In the genomic region with DNA sequence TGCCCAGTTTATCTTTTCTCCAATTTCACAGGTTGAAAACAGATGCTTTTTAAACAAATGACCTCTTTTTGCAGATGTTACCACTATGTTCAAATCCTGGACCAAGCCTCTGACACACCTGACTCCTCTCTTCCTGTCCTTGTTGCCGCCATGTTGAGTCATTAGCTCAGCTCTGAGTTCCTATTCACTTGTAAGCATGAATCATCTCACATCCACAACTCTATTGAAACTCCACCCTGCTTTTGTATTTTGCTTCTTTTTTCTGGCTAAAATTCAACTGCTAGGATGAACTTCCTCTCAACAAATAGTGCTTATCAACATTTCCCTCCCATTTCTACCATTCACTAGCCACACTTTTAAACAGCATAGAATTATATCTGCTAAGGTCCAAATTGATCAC, we compare ENCODE assay signal across 8 cellular contexts. TPM values are rescaled to one million over a fixed set of nuclear protein-coding genes. Genes with fewer than 3 reads are reported as not detected.
A peak's percentile ranks its signal among the peaks of the same experiment; 100 is the strongest.
DNase-seq lines count a peak whose midpoint lies in the region; FAIRE-seq and TF ChIP-seq lines count a peak whose summit lies in the region.

No MANE protein-coding gene starts in this region.

- no peaks in the 10 kb centered on the region for H3K9me3 ChIP-seq in A673 (ENCODE audit: low read depth, low read length, poor library complexity, severe bottlenecking)
- no peaks in the 10 kb centered on the region for H3K9me3 ChIP-seq in HUES64 (ENCODE audit: insufficient read depth, low read depth, low read length)

- DNase-seq in A673 (ENCODE audit: low spot score) (no peak), glomerular endothelial cell (ENCODE audit: extremely low read depth, low read depth, low spot score) (peak; percentile 69), DMS 273 treated with DMSO at 0.1 percent for 48 hours (lab: John Stamatoyannopoulos, UW) (no peak), GM12892 (ENCODE audit: insufficient read length) (no peak), NCI-H2081 treated with DMSO at 0.1 percent for 48 hours (lab: John Stamatoyannopoulos, UW) (no peak)
- no peak for DNase-seq in activated T-helper 1 cell treated with anti-CD3 and anti-CD28 coated beads, Interleukin-12 subunit alpha, Interleukin-12 subunit beta, Interleukin-2, Interleukin-4 antibody, amounts not matched to agents 30 ng/mL and 10 ng/mL and 1 ng/mL, durations not matched to agents 14 hours and 24 hours and 36 hours (ENCODE audit: low spot score)
- DNase-seq in stimulated activated CD4-positive, alpha-beta T cell treated with anti-CD3 and anti-CD28 coated beads, Interleukin-15, amount 100 ng/mL, for 48 hours (ENCODE audit: low read depth in 2 of 2), result peak; percentile 24 to 47

- no peak for FAIRE-seq in GM12892 (lab: Jason Lieb, UNC)

- WGBS in HUES64, result 91% methylated on average over 1 of the region's 1 CpG

- CTCF ChIA-PET in A673 (lab: Charles Lee), result no interaction called here

- H3K4me1 ChIP-seq in A673 (ENCODE audit: insufficient read depth, low read length, poor library complexity, severe bottlenecking), result peaks cover 14% of the 10 kb centered on the region
- peaks cover 23% of the 10 kb centered on the region; the same call in 1 of the 2 replicates for H3K4me1 ChIP-seq in HUES64 (ENCODE audit: insufficient read depth, low read length)

- H3K4me3 ChIP-seq in A673 (ENCODE audit: low read depth, low read length, poor library complexity, severe bottlenecking) (no peak overlapping the region), HUES64 (ENCODE audit: low read length) (no peak overlapping the region; the same call in 1 of the 2 replicates)

- peak overlapping the region; percentile 94 for H3K27ac Mint-ChIP-seq in activated T-helper 1 cell treated with anti-CD3 and anti-CD28 coated beads, Interleukin-12 subunit alpha, Interleukin-12 subunit beta, Interleukin-2, Interleukin-4 antibody, amounts not matched to agents 30 ng/mL and 10 ng/mL and 1 ng/mL, durations not matched to agents 14 hours and 24 hours and 36 hours

- peak overlapping the region; percentile 4; the same call in 1 of the 2 replicates for H3K9ac ChIP-seq in HUES64 (ENCODE audit: low read depth, low read length)

- H3K27ac ChIP-seq in A673 (ENCODE audit: low read depth, low read length, poor library complexity, severe bottlenecking) (peak overlapping the region; percentile 43), HUES64 (ENCODE audit: low read depth, low read length) (peak overlapping the region; percentile 15; the same call in 1 of the 2 replicates)

- intact Hi-C loops in A673 (cut with micrococcal nuclease; ENCODE audit: unreplicated experiment), result no loop called here
- intact Hi-C loops in activated T-helper 1 cell treated with anti-CD3 and anti-CD28 coated beads, Interleukin-12 subunit alpha, Interleukin-12 subunit beta, Interleukin-2, Interleukin-4 antibody, amounts not matched to agents 30 ng/mL and 10 ng/mL and 1 ng/mL, durations not matched to agents 14 hours and 24 hours and 36 hours (cut with micrococcal nuclease), result loop anchor here (1.0 kb wide), 1 partner anchor 15 kb away; a partner anchor contains a TSS

- H3K9me3 Mint-ChIP-seq in activated T-helper 1 cell treated with anti-CD3 and anti-CD28 coated beads, Interleukin-12 subunit alpha, Interleukin-12 subunit beta, Interleukin-2, Interleukin-4 antibody, amounts not matched to agents 30 ng/mL and 10 ng/mL and 1 ng/mL, durations not matched to agents 14 hours and 24 hours and 36 hours, result no peaks in the 10 kb centered on the region

- peaks cover 49% of the 10 kb centered on the region for H3K36me3 Mint-ChIP-seq in activated T-helper 1 cell treated with anti-CD3 and anti-CD28 coated beads, Interleukin-12 subunit alpha, Interleukin-12 subunit beta, Interleukin-2, Interleukin-4 antibody, amounts not matched to agents 30 ng/mL and 10 ng/mL and 1 ng/mL, durations not matched to agents 14 hours and 24 hours and 36 hours (ENCODE audit: low read depth)

- H3K36me3 ChIP-seq in A673 (ENCODE audit: insufficient read depth, low read length, poor library complexity, severe bottlenecking), result peaks cover 9% of the 10 kb centered on the region
- peaks cover 26% of the 10 kb centered on the region for H3K36me3 ChIP-seq in HUES64 (ENCODE audit: insufficient read depth, low read length)

- H3K27me3 ChIP-seq in A673 (replicated peaks; ENCODE audit: insufficient read depth, low read depth, low read length, poor library complexity) (no peaks in the 10 kb centered on the region), HUES64 (ENCODE audit: insufficient read depth, low read length) (no peaks in the 10 kb centered on the region)

- POLR2A ChIA-PET in A673 (lab: Charles Lee; ENCODE audit: low non-redundant PET), result no interaction called here

- H3K4me1 Mint-ChIP-seq in activated T-helper 1 cell treated with anti-CD3 and anti-CD28 coated beads, Interleukin-12 subunit alpha, Interleukin-12 subunit beta, Interleukin-2, Interleukin-4 antibody, amounts not matched to agents 30 ng/mL and 10 ng/mL and 1 ng/mL, durations not matched to agents 14 hours and 24 hours and 36 hours (ENCODE audit: low read depth), result peaks cover 63% of the 10 kb centered on the region

- no TSS peak for BruUV-seq in A673 (replicated peaks; lab: Mats Ljungman, UMichigan)

- H3K27me3 Mint-ChIP-seq in activated T-helper 1 cell treated with anti-CD3 and anti-CD28 coated beads, Interleukin-12 subunit alpha, Interleukin-12 subunit beta, Interleukin-2, Interleukin-4 antibody, amounts not matched to agents 30 ng/mL and 10 ng/mL and 1 ng/mL, durations not matched to agents 14 hours and 24 hours and 36 hours (ENCODE audit: insufficient read depth), result peaks cover 3% of the 10 kb centered on the region

- TF ChIP-seq CTCF in A673 (conservative IDR thresholded peaks at IDR 0.05; ENCODE audit: low read depth, low read length), result no peak

- peak overlapping the region; percentile 90 for H3K4me3 Mint-ChIP-seq in activated T-helper 1 cell treated with anti-CD3 and anti-CD28 coated beads, Interleukin-12 subunit alpha, Interleukin-12 subunit beta, Interleukin-2, Interleukin-4 antibody, amounts not matched to agents 30 ng/mL and 10 ng/mL and 1 ng/mL, durations not matched to agents 14 hours and 24 hours and 36 hours

- no peak for TF ChIP-seq POLR2A in GM12892 (IDR thresholded peaks at IDR 0.05; ENCODE audit: low read depth, low read length)

RNA-seq across cellular contexts. Expression of a gene that starts 4.1 kb away (rescaled TPM):
- total RNA-seq in A673 (2021) (53.1 and 54.2 TPM in 2 replicates), glomerular endothelial cell (64.8 and 78.3 TPM in 2 replicates)
- polyA plus RNA-seq in HUES64 (2013, experiment 1 of 2), result 14.3 TPM
- polyA plus RNA-seq in HUES64 (2013, experiment 2 of 2), result 19.0 TPM
- 77.7 and 86.0 TPM in 2 replicates for total RNA-seq in activated T-helper 1 cell treated with anti-CD3 and anti-CD28 coated beads, Interleukin-12 subunit alpha, Interleukin-12 subunit beta, Interleukin-2, Interleukin-4 antibody, amounts not matched to agents 30 ng/mL and 10 ng/mL and 1 ng/mL, durations not matched to agents 14 hours and 24 hours and 36 hours
- polyA plus RNA-seq in GM12892 (2012; ENCODE audit: missing spikeins), result 39.6 TPM

RNA-seq across cellular contexts. Expression of a gene that starts 9.1 kb away (rescaled TPM):
- total RNA-seq in A673 (2021) (88.2 and 96.2 TPM in 2 replicates), glomerular endothelial cell (27.0 and 45.6 TPM in 2 replicates)
- 39.8 TPM for polyA plus RNA-seq in HUES64 (2013, experiment 1 of 2)
- polyA plus RNA-seq in HUES64 (2013, experiment 2 of 2), result 42.3 TPM
- 102 and 111 TPM in 2 replicates for total RNA-seq in activated T-helper 1 cell treated with anti-CD3 and anti-CD28 coated beads, Interleukin-12 subunit alpha, Interleukin-12 subunit beta, Interleukin-2, Interleukin-4 antibody, amounts not matched to agents 30 ng/mL and 10 ng/mL and 1 ng/mL, durations not matched to agents 14 hours and 24 hours and 36 hours
- 34.4 TPM for polyA plus RNA-seq in GM12892 (2012; ENCODE audit: missing spikeins)

RNA-seq across cellular contexts. Expression of a gene that starts 14.8 kb away (rescaled TPM):
- total RNA-seq in A673 (2021) (143 and 152 TPM in 2 replicates), glomerular endothelial cell (38.9 and 57.0 TPM in 2 replicates)
- polyA plus RNA-seq in HUES64 (2013, experiment 1 of 2), result 96.1 TPM
- polyA plus RNA-seq in HUES64 (2013, experiment 2 of 2), result 94.6 TPM
- 153 and 156 TPM in 2 replicates for total RNA-seq in activated T-helper 1 cell treated with anti-CD3 and anti-CD28 coated beads, Interleukin-12 subunit alpha, Interleukin-12 subunit beta, Interleukin-2, Interleukin-4 antibody, amounts not matched to agents 30 ng/mL and 10 ng/mL and 1 ng/mL, durations not matched to agents 14 hours and 24 hours and 36 hours
- polyA plus RNA-seq in GM12892 (2012; ENCODE audit: missing spikeins), result 98.6 TPM

RNA-seq across cellular contexts. Expression of a gene that starts 40.2 kb away (rescaled TPM):
- total RNA-seq in A673 (2021) (22.1 and 28.5 TPM in 2 replicates), glomerular endothelial cell (23.7 and 28.0 TPM in 2 replicates)
- 28.0 TPM for polyA plus RNA-seq in HUES64 (2013, experiment 1 of 2)
- 27.1 TPM for polyA plus RNA-seq in HUES64 (2013, experiment 2 of 2)
- 8.6 and 8.8 TPM in 2 replicates for total RNA-seq in activated T-helper 1 cell treated with anti-CD3 and anti-CD28 coated beads, Interleukin-12 subunit alpha, Interleukin-12 subunit beta, Interleukin-2, Interleukin-4 antibody, amounts not matched to agents 30 ng/mL and 10 ng/mL and 1 ng/mL, durations not matched to agents 14 hours and 24 hours and 36 hours
- 11.0 TPM for polyA plus RNA-seq in GM12892 (2012; ENCODE audit: missing spikeins)

RNA-seq across cellular contexts. Expression of a gene that starts 40.4 kb away (rescaled TPM):
- total RNA-seq in A673 (2021) (3.8 and 5.3 TPM in 2 replicates), glomerular endothelial cell (1.9 and 3.3 TPM in 2 replicates)
- polyA plus RNA-seq in HUES64 (2013, experiment 1 of 2), result 1.9 TPM
- polyA plus RNA-seq in HUES64 (2013, experiment 2 of 2), result 2.2 TPM
- total RNA-seq in activated T-helper 1 cell treated with anti-CD3 and anti-CD28 coated beads, Interleukin-12 subunit alpha, Interleukin-12 subunit beta, Interleukin-2, Interleukin-4 antibody, amounts not matched to agents 30 ng/mL and 10 ng/mL and 1 ng/mL, durations not matched to agents 14 hours and 24 hours and 36 hours, result 0.16 and 0.78 TPM in 2 replicates
- polyA plus RNA-seq in GM12892 (2012; ENCODE audit: missing spikeins), result 1.1 TPM

Comparison
In these comparisons a context has a peak if more than half of its experiments do, and no peak if none do; other contexts are left out.
1. DNase-seq: peak in glomerular endothelial cell (single experiment) and stimulated activated CD4-positive, alpha-beta T cell treated with anti-CD3 and anti-CD28 coated beads, Interleukin-15, amount 100 ng/mL, for 48 hours (2 of 2); none in A673 (single experiment), activated T-helper 1 cell treated with anti-CD3 and anti-CD28 coated beads, Interleukin-12 subunit alpha, Interleukin-12 subunit beta, Interleukin-2, Interleukin-4 antibody, amounts not matched to agents 30 ng/mL and 10 ng/mL and 1 ng/mL, durations not matched to agents 14 hours and 24 hours and 36 hours (single experiment), DMS 273 treated with DMSO at 0.1 percent for 48 hours (single experiment), GM12892 (single experiment) and NCI-H2081 treated with DMSO at 0.1 percent for 48 hours (single experiment).